Comparison of ENCODE assay signal across 8 cellular contexts in genomic region chr19:14006766-14007562, GRCh38. TPM values are rescaled to one million over a fixed set of nuclear protein-coding genes. Genes with fewer than 3 reads are reported as not detected.
A peak's percentile ranks its signal among the peaks of the same experiment; 100 is the strongest.
DNase-seq lines count a peak whose midpoint lies in the region; ATAC-seq and TF ChIP-seq lines count a peak whose summit lies in the region.

No MANE protein-coding gene starts in this region.

- DNase-seq in activated CD4-positive, alpha-beta T cell treated with anti-CD3 and anti-CD28 coated beads, Interleukin-2, amount 10 ng/mL, durations not matched to agents 7 days and 5 days, result no peak
- no peak for DNase-seq in activated CD4-positive, alpha-beta T cell treated with anti-CD3 and anti-CD28 coated beads, Interleukin-2, amount 50 U/mL, for 4 hours
- peak in 1 of 2 experiments; percentile 89 for DNase-seq in HAP-1 (ENCODE audit: low spot score in 2 of 2)
- DNase-seq in NB4 (ENCODE audit: low read depth), result no peak
- DNase-seq in body of pancreas, result peak in 2 of 4 donors; percentile 87 to 88
- DNase-seq in left colon, result peak in 1 of 2 donors; percentile 91
- DNase-seq in substantia nigra (lab: John Stamatoyannopoulos, UW), result peak in 29 of 49 donors; percentile 60 to 99 (median 91)

- peak overlapping the region; percentile 67 for H3K4me3 ChIP-seq in HAP-1
- H3K4me3 ChIP-seq in NB4 (ENCODE audit: low read depth, low read length), result peak overlapping the region; percentile 70
- H3K4me3 ChIP-seq in body of pancreas, result peak overlapping the region; percentile 40 to 66

- H3K36me3 Mint-ChIP-seq in activated CD4-positive, alpha-beta T cell treated with anti-CD3 and anti-CD28 coated beads, Interleukin-2, amount 10 ng/mL, durations not matched to agents 7 days and 5 days (ENCODE audit: low read depth), result peaks cover 2% of the 10 kb centered on the region

- H3K9me3 Mint-ChIP-seq in activated CD4-positive, alpha-beta T cell treated with anti-CD3 and anti-CD28 coated beads, Interleukin-2, amount 10 ng/mL, durations not matched to agents 7 days and 5 days, result no peaks in the 10 kb centered on the region

- TF ChIP-seq POLR2A in NB4 (IDR thresholded peaks at IDR 0.05; ENCODE audit: extremely low read depth, insufficient read length), result peak; percentile 69
- TF ChIP-seq POLR2A in body of pancreas (IDR thresholded peaks at IDR 0.05), result peak; percentile 30 to 84 (median 79)

- intact Hi-C loops in body of pancreas (cut with DNase I), result no loop called here
- intact Hi-C loops in left colon (cut with DNase I, micrococcal nuclease), result no loop called here

- 4 to 6% methylated on average over 20 to 44 of the region's 56 CpGs for WGBS in body of pancreas, 2 donors

- in situ Hi-C loops in HAP-1 (cut with MboI; ENCODE audit: low sequenced_read_pairs), result loop anchor here (25.0 kb wide), 1 partner anchor 845 kb away; the partner anchor contains the start of genes IER2 and STX10

- peak overlapping the region; percentile 84 for H3K4me3 Mint-ChIP-seq in activated CD4-positive, alpha-beta T cell treated with anti-CD3 and anti-CD28 coated beads, Interleukin-2, amount 10 ng/mL, durations not matched to agents 7 days and 5 days

- peak overlapping the region; percentile 100 for H3K27ac Mint-ChIP-seq in activated CD4-positive, alpha-beta T cell treated with anti-CD3 and anti-CD28 coated beads, Interleukin-2, amount 10 ng/mL, durations not matched to agents 7 days and 5 days

- H3K27me3 Mint-ChIP-seq in activated CD4-positive, alpha-beta T cell treated with anti-CD3 and anti-CD28 coated beads, Interleukin-2, amount 10 ng/mL, durations not matched to agents 7 days and 5 days, result no peaks in the 10 kb centered on the region

- peak; percentile 45 for ATAC-seq in body of pancreas
- peak; percentile 36 for ATAC-seq in left colon
- no peak for ATAC-seq in GM18519 (IDR thresholded peaks at IDR 0.05; ENCODE audit: low FRiP score, unreplicated experiment)

- TF ChIP-seq CTCF in NB4 (IDR thresholded peaks at IDR 0.05; ENCODE audit: low read depth, low read length), result no peak
- peak in 3 of 7 experiments; percentile 14 to 19 (median 19) for TF ChIP-seq CTCF in body of pancreas (IDR thresholded peaks at IDR 0.05)

- POLR2A ChIA-PET in activated CD4-positive, alpha-beta T cell treated with anti-CD3 and anti-CD28 coated beads, Interleukin-2, amount 10 ng/mL, durations not matched to agents 7 days and 5 days (lab: Charles Lee), result no interaction called here

- H3K4me1 ChIP-seq in HAP-1, result peaks cover 7% of the 10 kb centered on the region; the same call in 1 of the 2 replicates
- peaks cover 37% of the 10 kb centered on the region for H3K4me1 ChIP-seq in body of pancreas

- H3K27me3 ChIP-seq in HAP-1 (ENCODE audit: low read depth), result no peaks in the 10 kb centered on the region
- no peaks in the 10 kb centered on the region for H3K27me3 ChIP-seq in body of pancreas

- peaks cover 41% of the 10 kb centered on the region for H3K4me1 Mint-ChIP-seq in activated CD4-positive, alpha-beta T cell treated with anti-CD3 and anti-CD28 coated beads, Interleukin-2, amount 10 ng/mL, durations not matched to agents 7 days and 5 days

- H3K9me3 ChIP-seq in HAP-1 (no peaks in the 10 kb centered on the region), body of pancreas (no peaks in the 10 kb centered on the region)

- CTCF ChIA-PET in activated CD4-positive, alpha-beta T cell treated with anti-CD3 and anti-CD28 coated beads, Interleukin-2, amount 10 ng/mL, durations not matched to agents 7 days and 5 days (lab: Charles Lee), result interaction anchor here (0.8 to 1.4 kb wide), 6 partner anchors 9 to 459 kb away, joined by 3 to 4 read pairs (median 3); partner anchors contain the start of gene ASF1B

- H3K27ac ChIP-seq in body of pancreas (peak overlapping the region; percentile 95 to 100 (median 100)), substantia nigra (ENCODE audit: low read depth, low read length, poor library complexity, severe bottlenecking) (peak overlapping the region; percentile 95)

- H3K36me3 ChIP-seq in HAP-1 (replicated peaks) (no peaks in the 10 kb centered on the region), body of pancreas (replicated peaks in 1 of 2; ENCODE audit: insufficient read depth in 1 of 2, low read depth in 2 of 2) (no peaks in the 10 kb centered on the region)

RNA-seq across cellular contexts. Expression of gene RFX1, which starts 0.8 kb away (rescaled TPM):
- total RNA-seq in activated CD4-positive, alpha-beta T cell treated with anti-CD3 and anti-CD28 coated beads, Interleukin-2, amount 10 ng/mL, durations not matched to agents 7 days and 5 days, result 10 to 100 TPM; 19.1 to 19.9 TPM
- total RNA-seq in body of pancreas (1 to 10 TPM; 3.9 to 7.6 TPM), left colon (10 to 100 TPM; 11.6 to 12.0 TPM)

RNA-seq across cellular contexts. Expression of gene RLN3, which starts 21.0 kb away (rescaled TPM):
- total RNA-seq in activated CD4-positive, alpha-beta T cell treated with anti-CD3 and anti-CD28 coated beads, Interleukin-2, amount 10 ng/mL, durations not matched to agents 7 days and 5 days, result not detected
- total RNA-seq in body of pancreas, result not detected
- total RNA-seq in left colon, result not detected

RNA-seq across cellular contexts. Expression of gene IL27RA, which starts 24.6 kb away (rescaled TPM):
- total RNA-seq in activated CD4-positive, alpha-beta T cell treated with anti-CD3 and anti-CD28 coated beads, Interleukin-2, amount 10 ng/mL, durations not matched to agents 7 days and 5 days, result 10 to 100 TPM; 66.5 to 70.3 TPM
- total RNA-seq in body of pancreas (1 to 10 TPM; 1.3 to 3.6 TPM), left colon (1 to 10 TPM; 1.9 to 3.6 TPM)

RNA-seq across cellular contexts. Expression of gene DCAF15, which starts 54.7 kb away (rescaled TPM):
- 10 to 100 TPM; 80.3 to 85.4 TPM for total RNA-seq in activated CD4-positive, alpha-beta T cell treated with anti-CD3 and anti-CD28 coated beads, Interleukin-2, amount 10 ng/mL, durations not matched to agents 7 days and 5 days
- total RNA-seq in body of pancreas (10 to 100 TPM in 1 of 2 donors, 1 to 10 TPM in 1; 7.0 to 20.4 TPM), left colon (10 to 100 TPM; 30.5 to 33.9 TPM)

RNA-seq across cellular contexts. Expression of gene PALM3, which starts 54.9 kb away (rescaled TPM):
- not detected for total RNA-seq in activated CD4-positive, alpha-beta T cell treated with anti-CD3 and anti-CD28 coated beads, Interleukin-2, amount 10 ng/mL, durations not matched to agents 7 days and 5 days
- total RNA-seq in body of pancreas (10 to 100 TPM; 17.4 to 28.3 TPM), left colon (under 1 TPM; 0.59 to 0.79 TPM)

Comparison
In these comparisons a context has a peak if more than half of its experiments do, and no peak if none do; other contexts are left out.
1. DNase-seq: peak in substantia nigra (29 of 49); none in activated CD4-positive, alpha-beta T cell treated with anti-CD3 and anti-CD28 coated beads, Interleukin-2, amount 10 ng/mL, durations not matched to agents 7 days and 5 days (single experiment), activated CD4-positive, alpha-beta T cell treated with anti-CD3 and anti-CD28 coated beads, Interleukin-2, amount 50 U/mL, for 4 hours (0 of 2) and NB4 (single experiment).
2. RNA of gene IL27RA, which starts 24.6 kb away (total RNA-seq): 66.5 to 70.3 TPM in activated CD4-positive, alpha-beta T cell treated with anti-CD3 and anti-CD28 coated beads, Interleukin-2, amount 10 ng/mL, durations not matched to agents 7 days and 5 days; 1.3 to 3.6 TPM in body of pancreas and 1.9 to 3.6 TPM in left colon; every median in the first group is over 10 times any median in the second.
3. Peak in every context shown above with its lines, with median percentiles within 50 percentile points of each other: H3K4me3 ChIP-seq.